In genomic region chr4:118712872-118713271, GRCh38 we compare ENCODE assay signal across 15 cellular contexts. TPM values are rescaled to one million over a fixed set of nuclear protein-coding genes. Genes with fewer than 3 reads are reported as not detected.
DNase-seq lines count a peak whose midpoint lies in the region; ATAC-seq and TF ChIP-seq lines count a peak whose summit lies in the region.
"Had no signal": no experiment of that assay in that cellular context is flagged by ENCODE, and none has a peak within 500 bp of the region (broad histone marks: within the 10 kb centered on the region; RNA-seq: fewer than 3 reads in every experiment).

No MANE protein-coding gene starts in this region.

- intact Hi-C loops in sciatic nerve (cut with DNase I) (no loop called here), lower leg skin (cut with DNase I; ENCODE audit: low total_unique reads) (no loop called here)

- H3K18ac ChIP-seq in mesendoderm (ENCODE audit: low read length), result no peak overlapping the region

- H3K36me3 ChIP-seq in mesendoderm (ENCODE audit: control insufficient read depth, insufficient read depth, low read length), result peaks cover 3% of the 10 kb centered on the region

- H3K27me3 ChIP-seq in mesendoderm (ENCODE audit: insufficient read depth, low read length, poor library complexity), result no peaks in the 10 kb centered on the region
- H3K27me3 ChIP-seq: BLaER1 treated with 17β-estradiol and CSF1 and Interleukin-3, amounts not matched to agents 10 nM and 100 nM had no signal

- no CpG with 5 or more reads among the region's 1 CpG for WGBS in mesendoderm (ENCODE audit: extremely low coverage, insufficient coverage, low lambda C conversion rate)
- WGBS in lower leg skin, 2 donors, result 80 to 88% methylated on average over 1 of the region's 1 CpG

- ATAC-seq in GM18858 (IDR thresholded peaks at IDR 0.05; ENCODE audit: unreplicated experiment) (peak; percentile 45), HG03565 (IDR thresholded peaks at IDR 0.05; ENCODE audit: unreplicated experiment) (peak; percentile 59), sciatic nerve (no peak)
- ATAC-seq: Panc1 had no signal

- H2BK15ac ChIP-seq in mesendoderm (replicated peaks; ENCODE audit: low read depth), result no peak overlapping the region

- no peak overlapping the region for H3K27ac ChIP-seq in mesendoderm (ENCODE audit: low read depth, low read length)
- H3K27ac ChIP-seq: BLaER1 treated with 17β-estradiol and CSF1 and Interleukin-3, amounts not matched to agents 10 nM and 100 nM; left ventricle myocardium inferior had no signal

- H2BK120ac ChIP-seq in mesendoderm (ENCODE audit: low read depth, low read length), result no peak overlapping the region

- no peak overlapping the region for H4K8ac ChIP-seq in mesendoderm (ENCODE audit: low read depth, low read length)

- no peaks in the 10 kb centered on the region for H3K79me2 ChIP-seq in mesendoderm (ENCODE audit: control insufficient read depth, insufficient read depth, low read length)

- no peak overlapping the region for H3K4ac ChIP-seq in mesendoderm (ENCODE audit: low read depth, low read length)

- no peak overlapping the region for H3K9ac ChIP-seq in mesendoderm (ENCODE audit: low read length)
- H3K9ac ChIP-seq: BLaER1 treated with 17β-estradiol and CSF1 and Interleukin-3, amounts not matched to agents 10 nM and 100 nM had no signal

- no peaks in the 10 kb centered on the region for H3K79me1 ChIP-seq in mesendoderm (ENCODE audit: low read length)

- no peak overlapping the region for H2AK5ac ChIP-seq in mesendoderm (ENCODE audit: low read length)

- TF ChIP-seq CTCF in fibroblast of mammary gland (conservative IDR thresholded peaks at IDR 0.05; ENCODE audit: control insufficient read depth, insufficient read depth, low read depth, low read length), result no peak
- no peak for TF ChIP-seq CTCF in lower leg skin (IDR thresholded peaks at IDR 0.05)

- H3K4me1 ChIP-seq in mesendoderm (ENCODE audit: control insufficient read depth, low read depth, low read length), result no peaks in the 10 kb centered on the region
- H3K4me1 ChIP-seq: BLaER1 treated with 17β-estradiol and CSF1 and Interleukin-3, amounts not matched to agents 10 nM and 100 nM; left ventricle myocardium inferior had no signal

- no peak overlapping the region for H3K56ac ChIP-seq in mesendoderm (ENCODE audit: low read length)

- DNase-seq in EH (ENCODE audit: low read depth) (peak; percentile 50), fibroblast of mammary gland (ENCODE audit: low read depth) (peak; percentile 30), mesendoderm (no peak), kidney glomerular epithelial cell (lab: John Stamatoyannopoulos, UW) (no peak), sciatic nerve (ENCODE audit: low spot score) (no peak), lower leg skin (ENCODE audit: low spot score in 2 of 2) (no peak)
- DNase-seq: Kasumi-1; left ventricle myocardium inferior; NCI-H1930; NCI-H526 treated with DMSO at 0.1 percent for 48 hours; stimulated activated CD4-positive, alpha-beta T cell treated with anti-CD3 and anti-CD28 coated beads, Interleukin-4, amount 100 ng/mL, for 24 hours had no signal

- H3K4me3 ChIP-seq in fibroblast of mammary gland (ENCODE audit: control insufficient read depth, low read depth, low read length) (no peak overlapping the region), mesendoderm (ENCODE audit: low read length) (no peak overlapping the region), lower leg skin (ENCODE audit: low read depth, poor library complexity, severe bottlenecking) (no peak overlapping the region)
- H3K4me3 ChIP-seq: BLaER1 treated with 17β-estradiol and CSF1 and Interleukin-3, amounts not matched to agents 10 nM and 100 nM; left ventricle myocardium inferior had no signal

- H4K5ac ChIP-seq in mesendoderm (ENCODE audit: low read length), result no peak overlapping the region

- H3K23ac ChIP-seq in mesendoderm (ENCODE audit: low read length), result no peak overlapping the region

- no peak overlapping the region for H3K4me2 ChIP-seq in mesendoderm (ENCODE audit: low read length)
- H3K4me2 ChIP-seq: BLaER1 treated with 17β-estradiol and CSF1 and Interleukin-3, amounts not matched to agents 10 nM and 100 nM had no signal

- no peak overlapping the region for H2BK5ac ChIP-seq in mesendoderm (ENCODE audit: low read length)

- no peak for TF ChIP-seq POLR2A in lower leg skin (IDR thresholded peaks at IDR 0.05)

RNA-seq across cellular contexts. Expression of gene METTL14, which starts 27.7 kb away (rescaled TPM):
- 21.0 TPM for polyA plus RNA-seq in mesendoderm (2013, experiment 1 of 2)
- polyA plus RNA-seq in mesendoderm (2013, experiment 2 of 2), result 21.3 TPM
- 61.5 TPM for total RNA-seq in sciatic nerve
- 10 to 100 TPM; 24.0 to 48.8 (median 47.9) TPM for total RNA-seq in lower leg skin

Comparison
In these comparisons a context has a peak if more than half of its experiments do, and no peak if none do; other contexts are left out.
1. DNase-seq: peak in EH (single experiment) and fibroblast of mammary gland (single experiment); none in mesendoderm (single experiment), kidney glomerular epithelial cell (single experiment), sciatic nerve (single experiment) and lower leg skin (0 of 2).